Comparison of ENCODE assay signal across 8 cellular contexts in the genomic region with DNA sequence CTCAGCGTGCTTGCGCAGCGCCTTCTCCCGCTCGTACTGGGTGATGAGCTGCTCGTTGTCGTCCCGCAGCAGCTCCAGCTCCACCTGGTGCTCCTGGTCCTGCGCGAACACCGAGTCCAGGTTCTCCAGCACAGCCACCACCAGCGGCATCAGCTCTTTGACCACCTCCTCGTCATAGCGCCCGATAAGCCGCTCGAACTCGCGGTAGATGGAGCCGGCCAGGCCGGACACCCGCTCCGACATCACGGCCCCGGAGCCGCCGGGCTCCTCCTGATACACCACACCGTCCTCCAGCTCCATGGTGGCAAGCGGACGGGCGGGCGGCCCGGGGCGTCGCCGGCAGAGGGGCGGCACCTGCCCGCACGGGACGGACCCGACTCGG. TPM values are rescaled to one million over a fixed set of nuclear protein-coding genes. Genes with fewer than 3 reads are reported as not detected.
DNase-seq lines count a peak whose midpoint lies in the region; ATAC-seq and TF ChIP-seq lines count a peak whose summit lies in the region.

No MANE protein-coding gene starts in this region.

- H3K4me1 ChIP-seq in BE2C (0 out of 2 replicates have a peak, but pooled peaks cover 4% of the 10 kb centered on the region), Panc1 (ENCODE audit: control insufficient read depth, insufficient read depth, low read length) (peaks cover 27% of the 10 kb centered on the region), iPS-20b (ENCODE audit: insufficient read depth, low read length) (peaks cover 3% of the 10 kb centered on the region; the same call in 1 of the 2 replicates), skeletal muscle tissue (ENCODE audit: control insufficient read depth in 3 of 3, insufficient read depth in 3 of 3, low read length in 3 of 3) (peaks cover 17 to 39% (median 23%) of the 10 kb centered on the region in 3 donors)

- intact Hi-C loops in Panc1 (cut with micrococcal nuclease; ENCODE audit: unreplicated experiment), result no loop called here

- POLR2A ChIA-PET in Panc1 (lab: Charles Lee), result interaction anchor here (0.6 to 1.6 kb wide), 4 partner anchors 11 to 319 kb away, joined by 3 to 14 read pairs (median 4); a partner anchor contains a TSS

- TF ChIP-seq CTCF in BE2C (IDR thresholded peaks at IDR 0.05; ENCODE audit: low read depth, low read length) (no peak), Panc1 (IDR thresholded peaks at IDR 0.05) (no peak), astrocyte of the cerebellum (IDR thresholded peaks at IDR 0.05; ENCODE audit: low read depth, low read length, missing control alignments) (no peak)

- H3K27ac ChIP-seq in Panc1 (ENCODE audit: low read length), result peak overlapping the region; percentile 87
- no peak overlapping the region for H3K27ac ChIP-seq in iPS-20b (ENCODE audit: low read length)
- H3K27ac ChIP-seq in skeletal muscle tissue (ENCODE audit: low read depth, low read length), result peak overlapping the region; percentile 98

- H3K36me3 ChIP-seq in BE2C (0 out of 2 replicates have a peak, but pooled peaks cover 2% of the 10 kb centered on the region), Panc1 (ENCODE audit: control insufficient read depth, insufficient read depth, low read length) (peaks cover 7% of the 10 kb centered on the region; the same call in 1 of the 2 replicates), iPS-20b (ENCODE audit: insufficient read depth, low read depth, low read length) (no peaks in the 10 kb centered on the region), skeletal muscle tissue (ENCODE audit: control insufficient read depth in 3 of 3, insufficient read depth in 3 of 3, low read length in 3 of 3) (no peaks in the 10 kb centered on the region)

- CTCF ChIA-PET in Panc1 (lab: Charles Lee), result interaction anchor here (0.7 to 1.5 kb wide), 2 partner anchors 33 to 116 kb away, joined by 3 to 18 read pairs; a partner anchor contains a TSS

- H3K9me3 ChIP-seq in BE2C, result no peaks in the 10 kb centered on the region
- no peaks in the 10 kb centered on the region for H3K9me3 ChIP-seq in Panc1 (ENCODE audit: control insufficient read depth, insufficient read depth, low read depth, low read length)
- H3K9me3 ChIP-seq in iPS-20b (ENCODE audit: insufficient read depth, low read depth, low read length), result no peaks in the 10 kb centered on the region
- no peaks in the 10 kb centered on the region for H3K9me3 ChIP-seq in skeletal muscle tissue (ENCODE audit: control insufficient read depth in 3 of 3, low read length in 3 of 3)

- no TSS peak for BruUV-seq in Panc1 (replicated peaks; lab: Mats Ljungman, UMichigan)

- H3K4me3 ChIP-seq in BE2C (ENCODE audit: low read depth, low read length) (peak overlapping the region; percentile 93), Panc1 (ENCODE audit: low read depth in 2 of 2, low read length in 2 of 2) (peak overlapping the region; percentile 66 to 84), astrocyte of the cerebellum (ENCODE audit: low read depth, low read length) (peak overlapping the region; percentile 92), iPS-20b (ENCODE audit: low read length) (peak overlapping the region; percentile 97), skeletal muscle tissue (ENCODE audit: low read length in 3 of 3) (peak overlapping the region; percentile 79 to 100 (median 98))

- H3K9ac ChIP-seq in iPS-20b (ENCODE audit: low read depth, low read length), result peak overlapping the region; percentile 88; the same call in 1 of the 2 replicates
- peak overlapping the region; percentile 94 to 100 (median 97) for H3K9ac ChIP-seq in skeletal muscle tissue (ENCODE audit: low read depth in 1 of 3, low read length in 3 of 3)

- in situ Hi-C loops in Panc1 (cut with HindIII; ENCODE audit: low pct_unique_long_range_greater_than_20kb, low sequenced_read_pairs), result no loop called here
- in situ Hi-C loops in astrocyte of the cerebellum (cut with HindIII; ENCODE audit: low sequenced_read_pairs), result no loop called here

- ATAC-seq in GM18873 (IDR thresholded peaks at IDR 0.05; ENCODE audit: low FRiP score, unreplicated experiment) (peak; percentile 25), HG03097 (IDR thresholded peaks at IDR 0.05; ENCODE audit: low FRiP score, unreplicated experiment) (peak; percentile 23), Panc1 (peak; percentile 32)

- DNase-seq in BE2C (no peak), Panc1 (ENCODE audit: low read depth, low spot score) (no peak), astrocyte of the cerebellum (ENCODE audit: low read depth) (no peak), hippocampal formation (lab: John Stamatoyannopoulos, UW) (no peak)

- H3K27me3 ChIP-seq in BE2C, result no peaks in the 10 kb centered on the region
- H3K27me3 ChIP-seq in Panc1 (ENCODE audit: control insufficient read depth, insufficient read depth, low read length), result no peaks in the 10 kb centered on the region
- no peaks in the 10 kb centered on the region for H3K27me3 ChIP-seq in iPS-20b (ENCODE audit: insufficient read depth, low read length)
- H3K27me3 ChIP-seq in skeletal muscle tissue (ENCODE audit: control insufficient read depth in 3 of 3, insufficient read depth in 3 of 3, low read length in 3 of 3), result no peaks in the 10 kb centered on the region

RNA-seq across cellular contexts. Expression of a gene that starts 0.3 kb away (rescaled TPM):
- 47.6 TPM for polyA plus RNA-seq in BE2C (2012; ENCODE audit: insufficient read depth, insufficient read length, low read depth)
- total RNA-seq in Panc1 (2021; ENCODE audit: unreplicated experiment), result 144 TPM
- polyA plus RNA-seq in Panc1 (2012; ENCODE audit: insufficient read length), result 55.3 TPM
- total RNA-seq in skeletal muscle tissue, result 92.9 TPM

RNA-seq across cellular contexts. Expression of a gene that starts 33.0 kb away (rescaled TPM):
- 506 TPM for polyA plus RNA-seq in BE2C (2012; ENCODE audit: insufficient read depth, insufficient read length, low read depth)
- total RNA-seq in Panc1 (2021; ENCODE audit: unreplicated experiment) (345 TPM), skeletal muscle tissue (44.9 TPM)
- 213 TPM for polyA plus RNA-seq in Panc1 (2012; ENCODE audit: insufficient read length)

RNA-seq across cellular contexts. Expression of a gene that starts 45.9 kb away (rescaled TPM):
- 799 TPM for polyA plus RNA-seq in BE2C (2012; ENCODE audit: insufficient read depth, insufficient read length, low read depth)
- 1,280 TPM for total RNA-seq in Panc1 (2021; ENCODE audit: unreplicated experiment)
- 1,545 TPM for polyA plus RNA-seq in Panc1 (2012; ENCODE audit: insufficient read length)
- 240 TPM for total RNA-seq in skeletal muscle tissue
